1 cellular context compared by ENCODE assay signal in the genomic region with DNA sequence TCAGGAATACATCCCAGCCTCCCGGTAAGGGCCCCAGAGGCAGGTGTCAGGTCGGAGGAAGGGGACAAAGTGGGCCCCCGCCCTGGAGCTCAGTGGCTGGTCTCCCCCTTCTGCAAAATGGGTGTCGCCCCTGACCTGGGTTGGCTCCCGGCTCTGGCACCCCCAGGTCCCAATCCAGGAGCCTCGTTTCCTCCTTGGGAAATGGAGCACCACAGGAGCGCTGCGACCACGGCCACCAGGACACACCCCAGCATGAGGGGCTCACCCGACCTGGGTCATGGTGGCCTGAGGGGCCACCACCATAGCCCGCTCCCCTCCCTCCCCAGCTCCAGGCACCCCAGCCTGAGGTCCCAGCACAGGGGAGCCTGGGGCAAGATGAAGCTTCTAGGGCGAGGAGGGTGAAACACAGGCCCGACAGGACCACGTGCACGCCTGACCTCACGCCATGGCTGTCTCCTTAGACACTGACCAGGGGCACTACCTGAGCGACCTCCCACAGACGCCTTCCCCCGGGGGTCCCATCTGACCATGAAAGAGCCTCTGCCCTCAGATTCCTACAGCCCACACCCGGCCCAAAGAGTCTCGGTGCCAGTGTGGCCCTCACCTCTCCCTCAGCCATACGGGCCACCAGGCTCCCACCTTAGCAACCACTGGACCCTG.
A peak's percentile ranks its signal among the peaks of the same experiment; 100 is the strongest.
TF ChIP-seq lines count a peak whose summit lies in the region.

No MANE protein-coding gene starts in this region.

TF ChIP-seq in H1, 55 proteins besides CTCF, POLR2A, EP300 and RAD21:
- 0 out of 2 replicates have a peak, but pooled peaks have one; percentile 37 for TF ChIP-seq POLR2AphosphoS5 (IDR thresholded peaks at IDR 0.05; ENCODE audit: low read depth, low read length)
- no peak for TF ChIP-seq CBX5 (IDR thresholded peaks at IDR 0.05; ENCODE audit: low read depth, low read length)
